ENCODE assay signal across 14 cellular contexts in the genomic region with DNA sequence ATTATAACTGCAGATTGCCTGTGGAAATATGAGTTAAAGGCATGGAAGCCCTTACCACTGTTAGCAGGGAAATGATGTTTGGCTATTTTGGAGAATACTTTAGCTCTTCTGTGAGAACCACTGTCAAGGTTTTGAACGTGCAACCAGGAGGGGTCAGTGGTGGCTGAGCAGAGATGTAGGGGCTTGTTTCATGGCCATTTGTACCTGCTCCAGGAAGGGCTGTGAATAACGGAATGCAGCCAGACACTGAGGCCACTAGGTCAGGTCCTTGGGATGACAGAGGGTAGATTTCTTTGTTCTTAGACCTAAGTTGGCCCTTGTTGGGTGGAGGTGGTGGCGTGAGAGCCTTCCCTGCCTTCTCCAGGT. TPM values are rescaled to one million over a fixed set of nuclear protein-coding genes. Genes with fewer than 3 reads are reported as not detected.
DNase-seq lines count a peak whose midpoint lies in the region; ATAC-seq, FAIRE-seq and TF ChIP-seq lines count a peak whose summit lies in the region.
"Had no signal": no experiment of that assay in that cellular context is flagged by ENCODE, and none has a peak within 500 bp of the region (broad histone marks: within the 10 kb centered on the region; RNA-seq: fewer than 3 reads in every experiment).

No MANE protein-coding gene starts in this region.

- no peaks in the 10 kb centered on the region for H3K27me3 Mint-ChIP-seq in activated CD8-positive, alpha-beta T cell treated with anti-CD3 and anti-CD28 coated beads for 36 hours
- no peaks in the 10 kb centered on the region for H3K27me3 Mint-ChIP-seq in activated CD8-positive, alpha-beta T cell treated with anti-CD3 and anti-CD28 coated beads, Interleukin-2, amount 10 ng/mL, durations not matched to agents 7 days and 5 days (ENCODE audit: low read depth)

- no peaks in the 10 kb centered on the region for H3K27me3 ChIP-seq in WERI-Rb-1 (ENCODE audit: insufficient read depth, low read depth, severe bottlenecking)
- no peaks in the 10 kb centered on the region for H3K27me3 ChIP-seq in foreskin keratinocyte

- no peak for TF ChIP-seq CTCF in activated CD8-positive, alpha-beta T cell treated with anti-CD3 and anti-CD28 coated beads for 36 hours (IDR thresholded peaks at IDR 0.05)
- TF ChIP-seq CTCF in WERI-Rb-1 (IDR thresholded peaks at IDR 0.05; ENCODE audit: low read depth, low read length), result peak; percentile 22; the same call in 1 of the 2 replicates
- peak; percentile 10 for TF ChIP-seq CTCF in foreskin keratinocyte (conservative IDR thresholded peaks at IDR 0.05)

- H3K4me3 ChIP-seq in WERI-Rb-1 (ENCODE audit: low read depth, low read length), result no peak overlapping the region
- H3K4me3 ChIP-seq: HAP-1 had no signal

- H3K27ac Mint-ChIP-seq in activated CD8-positive, alpha-beta T cell treated with anti-CD3 and anti-CD28 coated beads for 36 hours, result peak overlapping the region; percentile 40
- H3K27ac Mint-ChIP-seq in activated CD8-positive, alpha-beta T cell treated with anti-CD3 and anti-CD28 coated beads, Interleukin-2, amount 10 ng/mL, durations not matched to agents 7 days and 5 days, result no peak overlapping the region

- no peak overlapping the region for H3K4me3 Mint-ChIP-seq in activated CD8-positive, alpha-beta T cell treated with anti-CD3 and anti-CD28 coated beads for 36 hours
- no peak overlapping the region for H3K4me3 Mint-ChIP-seq in activated CD8-positive, alpha-beta T cell treated with anti-CD3 and anti-CD28 coated beads, Interleukin-2, amount 10 ng/mL, durations not matched to agents 7 days and 5 days
- H3K4me3 Mint-ChIP-seq: immature natural killer cell had no signal

- ATAC-seq in activated CD8-positive, alpha-beta T cell treated with anti-CD3 and anti-CD28 coated beads for 36 hours, result no peak
- ATAC-seq in activated CD8-positive, alpha-beta T cell treated with anti-CD3 and anti-CD28 coated beads, Interleukin-2, amount 10 ng/mL, durations not matched to agents 7 days and 5 days, result no peak
- ATAC-seq in foreskin keratinocyte, result no peak
- no peak for ATAC-seq in GM18858 (IDR thresholded peaks at IDR 0.05; ENCODE audit: unreplicated experiment)

- intact Hi-C loops in activated CD8-positive, alpha-beta T cell treated with anti-CD3 and anti-CD28 coated beads for 36 hours (cut with micrococcal nuclease), result no loop called here

- no peak for DNase-seq in activated CD8-positive, alpha-beta T cell treated with anti-CD3 and anti-CD28 coated beads for 36 hours
- no peak for DNase-seq in activated CD8-positive, alpha-beta T cell treated with anti-CD3 and anti-CD28 coated beads, Interleukin-2, amount 10 ng/mL, durations not matched to agents 7 days and 5 days
- DNase-seq in GM19239 (ENCODE audit: insufficient read length, low spot score), result no peak
- no peak for DNase-seq in WERI-Rb-1
- DNase-seq in foreskin keratinocyte, result no peak
- DNase-seq in stimulated activated CD4-positive, alpha-beta T cell treated with anti-CD3 and anti-CD28 coated beads, Interleukin-2, amount 100 ng/mL, for 48 hours, result no peak
- DNase-seq in NCI-H82 (lab: John Stamatoyannopoulos, UW), result no peak
- DNase-seq: activated CD4-positive, alpha-beta T cell treated with anti-CD3 and anti-CD28 coated beads, Interleukin-2, amount 50 U/mL, for 4 hours; immature natural killer cell; mesenchymal stem cell; NCI-H1048 had no signal

- H3K9me3 Mint-ChIP-seq in activated CD8-positive, alpha-beta T cell treated with anti-CD3 and anti-CD28 coated beads for 36 hours, result no peaks in the 10 kb centered on the region
- no peaks in the 10 kb centered on the region for H3K9me3 Mint-ChIP-seq in activated CD8-positive, alpha-beta T cell treated with anti-CD3 and anti-CD28 coated beads, Interleukin-2, amount 10 ng/mL, durations not matched to agents 7 days and 5 days (ENCODE audit: insufficient read depth)
- H3K9me3 Mint-ChIP-seq: immature natural killer cell had no signal

- CTCF ChIA-PET in activated CD8-positive, alpha-beta T cell treated with anti-CD3 and anti-CD28 coated beads for 36 hours (lab: Charles Lee), result interaction anchor here (1.5 kb wide), 1 partner anchor 11 kb away, joined by 7 read pairs; no protein-coding TSS in a partner anchor
- CTCF ChIA-PET in activated CD8-positive, alpha-beta T cell treated with anti-CD3 and anti-CD28 coated beads, Interleukin-2, amount 10 ng/mL, durations not matched to agents 7 days and 5 days (lab: Charles Lee), result interaction anchor here (1.3 kb wide), 2 partner anchors 11 to 23 kb away, joined by 4 to 6 read pairs; no protein-coding TSS in a partner anchor

- no peak overlapping the region for H3K27ac ChIP-seq in WERI-Rb-1
- no peak overlapping the region for H3K27ac ChIP-seq in foreskin keratinocyte
- H3K27ac ChIP-seq: parathyroid adenoma had no signal

- H3K4me1 Mint-ChIP-seq in activated CD8-positive, alpha-beta T cell treated with anti-CD3 and anti-CD28 coated beads for 36 hours (ENCODE audit: low read depth), result peaks cover 74% of the 10 kb centered on the region
- peaks cover 34% of the 10 kb centered on the region for H3K4me1 Mint-ChIP-seq in activated CD8-positive, alpha-beta T cell treated with anti-CD3 and anti-CD28 coated beads, Interleukin-2, amount 10 ng/mL, durations not matched to agents 7 days and 5 days (ENCODE audit: low read depth)

- H3K36me3 ChIP-seq in WERI-Rb-1, result no peaks in the 10 kb centered on the region
- H3K36me3 ChIP-seq: HAP-1 had no signal

- H3K9me3 ChIP-seq in WERI-Rb-1 (ENCODE audit: severe bottlenecking), result no peaks in the 10 kb centered on the region
- H3K9me3 ChIP-seq: HAP-1 had no signal

- POLR2A ChIA-PET in activated CD8-positive, alpha-beta T cell treated with anti-CD3 and anti-CD28 coated beads for 36 hours (lab: Charles Lee), result interaction anchor here (1.1 to 1.2 kb wide), 3 partner anchors 8 to 34 kb away, joined by 3 to 4 read pairs (median 4); no protein-coding TSS in a partner anchor
- POLR2A ChIA-PET in activated CD8-positive, alpha-beta T cell treated with anti-CD3 and anti-CD28 coated beads, Interleukin-2, amount 10 ng/mL, durations not matched to agents 7 days and 5 days (lab: Charles Lee), result no interaction called here

- H3K36me3 Mint-ChIP-seq in activated CD8-positive, alpha-beta T cell treated with anti-CD3 and anti-CD28 coated beads for 36 hours (ENCODE audit: low read depth), result peaks cover 29% of the 10 kb centered on the region
- peaks cover 14% of the 10 kb centered on the region for H3K36me3 Mint-ChIP-seq in activated CD8-positive, alpha-beta T cell treated with anti-CD3 and anti-CD28 coated beads, Interleukin-2, amount 10 ng/mL, durations not matched to agents 7 days and 5 days (ENCODE audit: low read depth)

- FAIRE-seq in GM19239 (lab: Jason Lieb, UNC), result peak; percentile 8

- H3K4me1 ChIP-seq in foreskin keratinocyte, result peaks cover 6% of the 10 kb centered on the region
- H3K4me1 ChIP-seq: parathyroid adenoma had no signal

RNA-seq across cellular contexts. Expression of gene TRAF3, which starts 8.3 kb away (rescaled TPM):
- 10 to 100 TPM; 39.1 to 40.2 TPM for total RNA-seq in activated CD8-positive, alpha-beta T cell treated with anti-CD3 and anti-CD28 coated beads for 36 hours
- 10 to 100 TPM; 28.9 to 31.0 TPM for total RNA-seq in activated CD8-positive, alpha-beta T cell treated with anti-CD3 and anti-CD28 coated beads, Interleukin-2, amount 10 ng/mL, durations not matched to agents 7 days and 5 days
- total RNA-seq in foreskin keratinocyte, result 19.9 and 20.4 TPM in 2 replicates
- polyA plus RNA-seq in foreskin keratinocyte, result 9.2 and 10.1 TPM in 2 replicates
